ENCODE assay signal across 20 cellular contexts in genomic region chr5:166909040-166909439, GRCh38.
A peak's percentile ranks its signal among the peaks of the same experiment; 100 is the strongest.
DNase-seq lines count a peak whose midpoint lies in the region; ATAC-seq, FAIRE-seq and TF ChIP-seq lines count a peak whose summit lies in the region.
"Had no signal": no experiment of that assay in that cellular context is flagged by ENCODE, and none has a peak within 500 bp of the region (broad histone marks: within the 10 kb centered on the region; RNA-seq: fewer than 3 reads in every experiment).

No MANE protein-coding gene starts in this region.

- no peaks in the 10 kb centered on the region for H3K9me3 ChIP-seq in RWPE2 (ENCODE audit: severe bottlenecking)
- H3K9me3 ChIP-seq in body of pancreas = no peaks in the 10 kb centered on the region
- H3K9me3 ChIP-seq: Caco-2 had no signal

- peak overlapping the region; percentile 64 for H3K27ac ChIP-seq in RWPE2 (ENCODE audit: poor library complexity, severe bottlenecking)
- no peak overlapping the region for H3K27ac ChIP-seq in body of pancreas
- H3K27ac ChIP-seq: SJSA1 had no signal

- H3K4me3 ChIP-seq in RWPE2 (ENCODE audit: severe bottlenecking) = no peak overlapping the region
- H3K4me3 ChIP-seq in body of pancreas = no peak overlapping the region
- H3K4me3 ChIP-seq: SJSA1 had no signal

- intact Hi-C loops in body of pancreas (cut with DNase I) = no loop called here

- ATAC-seq in RWPE2 (ENCODE audit: low read depth) (peak; percentile 94), esophagus mucosa (peak; percentile 95), body of pancreas (no peak)
- ATAC-seq: activated naive CD4-positive, alpha-beta T cell treated with anti-CD3 and anti-CD28 coated beads, Interleukin-2, amount 50 U/mL, for 72 hours; effector memory CD8-positive, alpha-beta T cell had no signal

- H3K27me3 ChIP-seq in RWPE2 (ENCODE audit: insufficient read depth, poor library complexity, severe bottlenecking) = no peaks in the 10 kb centered on the region
- H3K27me3 ChIP-seq in body of pancreas = no peaks in the 10 kb centered on the region
- H3K27me3 ChIP-seq: SJSA1 had no signal

- DNase-seq in H54 (ENCODE audit: insufficient read length, low spot score) (peak; percentile 30), RWPE2 (ENCODE audit: low spot score) (peak; percentile 78), non-pigmented ciliary epithelial cell (ENCODE audit: low read depth) (peak; percentile 62), body of pancreas (no peak), DMS79 treated with DMSO at 0.1 percent for 48 hours (lab: John Stamatoyannopoulos, UW) (no peak), GM03348 (ENCODE audit: low spot score) (no peak), amygdala (lab: John Stamatoyannopoulos, UW) (no peak)
- DNase-seq: activated CD4-positive, alpha-beta T cell treated with anti-CD3 and anti-CD28 coated beads, Interleukin-2, amount 50 U/mL, for 1 hour; activated T-cell treated with anti-CD3 and anti-CD28 coated beads, Interleukin-2, amount 50 U/mL, for 24 hours; Caco-2; central memory CD4-positive, alpha-beta T cell; effector memory CD8-positive, alpha-beta T cell; NCI-H2227 treated with DMSO at 0.1 percent for 48 hours; retina had no signal

- peak; percentile 97 for FAIRE-seq in H54 (lab: Jason Lieb, UNC)
- FAIRE-seq: G401.6, H1, islet of Langerhans had no signal

- TF ChIP-seq POLR2A in H54 (IDR thresholded peaks at IDR 0.05; ENCODE audit: low read depth, low read length) = no peak
- TF ChIP-seq POLR2A in body of pancreas (IDR thresholded peaks at IDR 0.05) = no peak

- H3K36me3 ChIP-seq in RWPE2 (ENCODE audit: low read depth) (no peaks in the 10 kb centered on the region), body of pancreas (replicated peaks in 1 of 2; ENCODE audit: insufficient read depth in 1 of 2, low read depth in 2 of 2) (no peaks in the 10 kb centered on the region)
- H3K36me3 ChIP-seq: SJSA1 had no signal

- TF ChIP-seq CTCF in RWPE2 (IDR thresholded peaks at IDR 0.05; ENCODE audit: poor library complexity, severe bottlenecking) (no peak), body of pancreas (IDR thresholded peaks at IDR 0.05) (no peak)

- H3K4me1 ChIP-seq in RWPE2 (ENCODE audit: insufficient read depth, poor library complexity, severe bottlenecking) (peaks cover 33% of the 10 kb centered on the region), body of pancreas (no peaks in the 10 kb centered on the region)
- H3K4me1 ChIP-seq: Caco-2 had no signal

Comparison
In these comparisons a context has a peak if more than half of its experiments do, and no peak if none do; other contexts are left out.
1. DNase-seq: peak in H54 (single experiment), RWPE2 (single experiment) and non-pigmented ciliary epithelial cell (single experiment); none in body of pancreas (0 of 4), DMS79 treated with DMSO at 0.1 percent for 48 hours (single experiment), GM03348 (single experiment) and amygdala (0 of 56).